Comparison of ENCODE assay signal across 28 cellular contexts in genomic region chr12:1551496-1551895, GRCh38.
"Had no signal": no experiment of that assay in that cellular context is flagged by ENCODE, and none has a peak within 500 bp of the region (broad histone marks: within the 10 kb centered on the region; RNA-seq: fewer than 3 reads in every experiment).

No MANE protein-coding gene starts in this region.

- H3K4me3 ChIP-seq: adrenal gland, body of pancreas, cardiac muscle cell, colonic mucosa, gastroesophageal sphincter, hepatocyte, pancreas, prostate gland, suprapubic skin, tibial artery had no signal

- H3K27ac ChIP-seq: adrenal gland, body of pancreas, cardiac muscle cell, colonic mucosa, gastroesophageal sphincter, hepatocyte, pancreas, prostate gland, suprapubic skin, tibial artery had no signal

- H3K4me1 Mint-ChIP-seq: immature natural killer cell had no signal

- H3K4me1 ChIP-seq: adrenal gland, body of pancreas, colonic mucosa, gastroesophageal sphincter, pancreas, prostate gland, suprapubic skin, tibial artery had no signal

- H3K9me3 ChIP-seq: adrenal gland, body of pancreas, colonic mucosa, gastroesophageal sphincter, pancreas, prostate gland, suprapubic skin, tibial artery had no signal

- DNase-seq: activated CD4-positive, alpha-beta T cell treated with anti-CD3 and anti-CD28 coated beads for 1 hour; activated CD4-positive, alpha-beta T cell treated with anti-CD3 and anti-CD28 coated beads, Interleukin-2, amount 50 U/mL, for 1 hour; activated CD8-positive, alpha-beta memory T cell treated with anti-CD3 and anti-CD28 coated beads, Interleukin-2, amount 10 ng/mL, durations not matched to agents 7 days and 5 days; activated CD8-positive, alpha-beta T cell treated with anti-CD3 and anti-CD28 coated beads, Interleukin-2, amount 10 ng/mL, durations not matched to agents 7 days and 5 days; activated naive CD4-positive, alpha-beta T cell treated with anti-CD3 and anti-CD28 coated beads for 36 hours; activated naive CD8-positive, alpha-beta T cell treated with anti-CD3 and anti-CD28 coated beads for 36 hours; activated T-cell treated with anti-CD3 and anti-CD28 coated beads, Interleukin-2, amount 50 U/mL, for 48 hours; adrenal gland; aorta; body of pancreas; cerebellar nuclear complex; colonic mucosa; effector CD8-positive, alpha-beta T cell; immature natural killer cell; pancreas; retina; small intestine; stimulated activated CD4-positive, alpha-beta T cell treated with anti-CD3 and anti-CD28 coated beads, Interleukin-4, amount 100 ng/mL, for 24 hours; T-helper 2 cell; tibial artery had no signal

- H3K9me3 Mint-ChIP-seq: activated naive CD8-positive, alpha-beta T cell treated with anti-CD3 and anti-CD28 coated beads for 36 hours; immature natural killer cell had no signal

- H3K36me3 Mint-ChIP-seq: activated naive CD8-positive, alpha-beta T cell treated with anti-CD3 and anti-CD28 coated beads for 36 hours; immature natural killer cell; stimulated activated effector memory CD8-positive, alpha-beta T cell treated with anti-CD3 and anti-CD28 coated beads, Interleukin-12 subunit alpha, Interleukin-12 subunit beta, amount 100 ng/mL, for 72 hours had no signal

- H3K27ac Mint-ChIP-seq: activated CD8-positive, alpha-beta memory T cell treated with anti-CD3 and anti-CD28 coated beads, Interleukin-2, amount 10 ng/mL, durations not matched to agents 7 days and 5 days; activated CD8-positive, alpha-beta T cell treated with anti-CD3 and anti-CD28 coated beads, Interleukin-2, amount 10 ng/mL, durations not matched to agents 7 days and 5 days; activated naive CD4-positive, alpha-beta T cell treated with anti-CD3 and anti-CD28 coated beads for 36 hours; activated naive CD8-positive, alpha-beta T cell treated with anti-CD3 and anti-CD28 coated beads for 36 hours; immature natural killer cell; stimulated activated effector memory CD8-positive, alpha-beta T cell treated with anti-CD3 and anti-CD28 coated beads, Interleukin-12 subunit alpha, Interleukin-12 subunit beta, amount 100 ng/mL, for 72 hours; WTC11 had no signal

- H3K27me3 ChIP-seq: adrenal gland, body of pancreas, cardiac muscle cell, colonic mucosa, gastroesophageal sphincter, hepatocyte, pancreas, suprapubic skin, tibial artery had no signal

- FAIRE-seq: pancreas, small intestine had no signal

- H3K4me2 ChIP-seq: hepatocyte had no signal

- H2AFZ ChIP-seq: hepatocyte had no signal

- H3K79me2 ChIP-seq: hepatocyte had no signal

- H3K4me3 Mint-ChIP-seq: activated CD8-positive, alpha-beta memory T cell treated with anti-CD3 and anti-CD28 coated beads, Interleukin-2, amount 10 ng/mL, durations not matched to agents 7 days and 5 days; activated CD8-positive, alpha-beta T cell treated with anti-CD3 and anti-CD28 coated beads, Interleukin-2, amount 10 ng/mL, durations not matched to agents 7 days and 5 days; activated naive CD4-positive, alpha-beta T cell treated with anti-CD3 and anti-CD28 coated beads for 36 hours; activated naive CD8-positive, alpha-beta T cell treated with anti-CD3 and anti-CD28 coated beads for 36 hours; immature natural killer cell; nephron; stimulated activated effector memory CD8-positive, alpha-beta T cell treated with anti-CD3 and anti-CD28 coated beads, Interleukin-12 subunit alpha, Interleukin-12 subunit beta, amount 100 ng/mL, for 72 hours; WTC11 had no signal

- H3K36me3 ChIP-seq: adrenal gland, cardiac muscle cell, colonic mucosa, gastroesophageal sphincter, pancreas, prostate gland, suprapubic skin, tibial artery had no signal
